9 cellular contexts compared by ENCODE assay signal in genomic region chr11:33690290-33691050, GRCh38. TPM values are rescaled to one million over a fixed set of nuclear protein-coding genes. Genes with fewer than 3 reads are reported as not detected.
DNase-seq lines count a peak whose midpoint lies in the region; ATAC-seq and TF ChIP-seq lines count a peak whose summit lies in the region.
"Had no signal": no experiment of that assay in that cellular context is flagged by ENCODE, and none has a peak within 500 bp of the region (broad histone marks: within the 10 kb centered on the region; RNA-seq: fewer than 3 reads in every experiment).

No MANE protein-coding gene starts in this region.

- H3K27me3 ChIP-seq in right lobe of liver (no peaks in the 10 kb centered on the region), tibial nerve (no peaks in the 10 kb centered on the region)

- TF ChIP-seq CTCF in right lobe of liver (IDR thresholded peaks at IDR 0.05) (no peak), tibial nerve (IDR thresholded peaks at IDR 0.05) (no peak)

- 51% methylated on average over 7 of the region's 8 CpGs for WGBS in right lobe of liver (ENCODE audit: insufficient coverage, low coverage, low lambda C conversion rate, missing lambda C conversion rate)
- WGBS in tibial nerve, 2 donors = 23 to 29% methylated on average over 8 of the region's 8 CpGs

- TF ChIP-seq POLR2A in right lobe of liver (IDR thresholded peaks at IDR 0.05) (no peak), tibial nerve (IDR thresholded peaks at IDR 0.05) (no peak)

- peak; percentile 34 for DNase-seq in activated CD4-positive, alpha-beta T cell treated with anti-CD3 and anti-CD28 coated beads for 48 hours
- no peak for DNase-seq in activated CD4-positive, alpha-beta T cell treated with anti-CD3 and anti-CD28 coated beads, Interleukin-2, amount 50 U/mL, for 4 hours
- DNase-seq in caudate nucleus (lab: John Stamatoyannopoulos, UW) (peak in 45 of 61 donors; percentile 10 to 66 (median 48)), right lobe of liver (peak in 1 of 3 donors; percentile 54), tibial nerve (ENCODE audit: low spot score in 2 of 2) (peak; percentile 52 to 57), NCI-H128 (lab: John Stamatoyannopoulos, UW; ENCODE audit: unreplicated experiment) (no peak)

- TF ChIP-seq EP300 in tibial nerve (IDR thresholded peaks at IDR 0.05) = peak in 1 of 2 donors; percentile 85

- ATAC-seq in right lobe of liver (peak; percentile 13 to 67 (median 34)), GM19324 (IDR thresholded peaks at IDR 0.05; ENCODE audit: low FRiP score, unreplicated experiment) (no peak), HG02759 (IDR thresholded peaks at IDR 0.05; ENCODE audit: unreplicated experiment) (no peak)

- no peaks in the 10 kb centered on the region for H3K36me3 ChIP-seq in right lobe of liver
- H3K36me3 ChIP-seq in tibial nerve = no peaks in the 10 kb centered on the region

- no peak overlapping the region for H3K4me3 ChIP-seq in right lobe of liver
- no peak overlapping the region for H3K4me3 ChIP-seq in tibial nerve

- H3K4me1 ChIP-seq in right lobe of liver = peaks cover 0 to 27% (median 10%) of the 10 kb centered on the region in 4 donors
- H3K4me1 ChIP-seq in tibial nerve = peaks cover 0 to 66% (median 42%) of the 10 kb centered on the region in 4 donors

- intact Hi-C loops in right lobe of liver (cut with DNase I) = loop anchor here in 1 of 2 donors (10.0 kb wide), 1 partner anchor 526 kb away; the partner anchor contains the start of gene CSTF3

- H3K27ac ChIP-seq in caudate nucleus (ENCODE audit: low read depth, low read length) (peak overlapping the region; percentile 77), right lobe of liver (peak overlapping the region; percentile 66 to 92 (median 81)), tibial nerve (peak overlapping the region; percentile 70 to 96 (median 86))

- H3K9me3 ChIP-seq in right lobe of liver = no peaks in the 10 kb centered on the region
- peaks cover 0 to 4% (median 0%) of the 10 kb centered on the region in 4 donors for H3K9me3 ChIP-seq in tibial nerve

RNA-seq across cellular contexts. Expression of gene C11orf91, which starts 10.2 kb away (rescaled TPM):
- not detected for total RNA-seq in right lobe of liver
- not detected for total RNA-seq in tibial nerve
- total RNA-seq: B cell had no signal

RNA-seq across cellular contexts. Expression of gene CD59, which starts 45.8 kb away (rescaled TPM):
- total RNA-seq in right lobe of liver (100 to 1,000 TPM; 145 to 314 (median 197) TPM), tibial nerve (100 to 1,000 TPM; 190 to 448 (median 302) TPM)

Comparison
In these comparisons a context has a peak if more than half of its experiments do, and no peak if none do; other contexts are left out.
1. DNase-seq: peak in activated CD4-positive, alpha-beta T cell treated with anti-CD3 and anti-CD28 coated beads for 48 hours (single experiment), caudate nucleus (45 of 61) and tibial nerve (2 of 2); none in activated CD4-positive, alpha-beta T cell treated with anti-CD3 and anti-CD28 coated beads, Interleukin-2, amount 50 U/mL, for 4 hours (0 of 2) and NCI-H128 (single experiment).
2. ATAC-seq: peak in right lobe of liver (4 of 4); none in GM19324 (single experiment) and HG02759 (single experiment).
3. Peak in every context shown above with its lines, with median percentiles within 50 percentile points of each other: H3K27ac ChIP-seq.